21 cellular contexts compared by ENCODE assay signal in genomic region chr5:141298376-141298775, GRCh38. TPM values are rescaled to one million over a fixed set of nuclear protein-coding genes. Genes with fewer than 3 reads are reported as not detected.
DNase-seq lines count a peak whose midpoint lies in the region; ATAC-seq, FAIRE-seq and TF ChIP-seq lines count a peak whose summit lies in the region.
"Had no signal": no experiment of that assay in that cellular context is flagged by ENCODE, and none has a peak within 500 bp of the region (broad histone marks: within the 10 kb centered on the region; RNA-seq: fewer than 3 reads in every experiment).

No MANE protein-coding gene starts in this region.

- peak; percentile 55 for DNase-seq in CMK (ENCODE audit: low read depth)
- peak; percentile 31 for DNase-seq in OCI-M2 (lab: John Stamatoyannopoulos, UW; ENCODE audit: unreplicated experiment)
- no peak for DNase-seq in astrocyte (ENCODE audit: low read depth)
- no peak for DNase-seq in HPDE6-E6E7 (ENCODE audit: extremely low spot score)
- DNase-seq in SK-N-SH, result no peak
- DNase-seq: ACHN; C1 segment of cervical spinal cord; Caco-2; CD4-positive, alpha-beta memory T cell; DND-41; GDM1; IMR-90 had no signal

- H3K36me3 ChIP-seq in astrocyte (ENCODE audit: insufficient read depth, low read length) (no peaks in the 10 kb centered on the region), mesodermal cell (ENCODE audit: control insufficient read depth, insufficient read depth, low read length) (no peaks in the 10 kb centered on the region), SK-N-SH (replicated peaks in 1 of 2; ENCODE audit: control insufficient read depth in 1 of 2, insufficient read depth in 2 of 2, low read length in 1 of 2) (peaks cover 0 to 4% of the 10 kb centered on the region in 2 experiments)
- H3K36me3 ChIP-seq: HAP-1 had no signal

- FAIRE-seq in astrocyte (lab: Jason Lieb, UNC), result no peak
- FAIRE-seq: GM12892, GM19239, H1 had no signal

- no peak for TF ChIP-seq RAD21 in SK-N-SH (IDR thresholded peaks at IDR 0.05; ENCODE audit: low read length)

- H3K4me1 Mint-ChIP-seq in astrocyte (ENCODE audit: low read depth, unreplicated experiment), result peaks cover 10% of the 10 kb centered on the region
- H3K4me1 Mint-ChIP-seq: CD4-positive, alpha-beta memory T cell had no signal

- CTCF ChIA-PET in SK-N-SH (lab: Yijun Ruan, JAX), result interaction anchor here (1.2 to 1.5 kb wide), 2 partner anchors 22 to 26 kb away, joined by 3 read pairs; partner anchors contain the start of gene TAF7

- no peaks in the 10 kb centered on the region for H3F3A ChIP-seq in SK-N-SH (replicated peaks; ENCODE audit: insufficient read depth)

- peak overlapping the region; percentile 9 for H3K27ac Mint-ChIP-seq in astrocyte (ENCODE audit: unreplicated experiment)
- H3K27ac Mint-ChIP-seq: CD4-positive, alpha-beta memory T cell had no signal

- ATAC-seq in GM18868 (IDR thresholded peaks at IDR 0.05; ENCODE audit: unreplicated experiment) (no peak), HG02678 (IDR thresholded peaks at IDR 0.05; ENCODE audit: unreplicated experiment) (no peak)

- POLR2A ChIA-PET in SK-N-SH (lab: Yijun Ruan, JAX), result no interaction called here

- H3K4me3 ChIP-seq in astrocyte (ENCODE audit: insufficient read depth, low read depth, low read length) (no peak overlapping the region), mesodermal cell (ENCODE audit: extremely low read depth, insufficient read depth, low read length, poor library complexity, severe bottlenecking) (no peak overlapping the region), SK-N-SH (ENCODE audit: low read depth in 2 of 2, low read length in 1 of 2) (no peak overlapping the region)
- H3K4me3 ChIP-seq: HAP-1 had no signal

- H3K4me3 Mint-ChIP-seq in astrocyte (ENCODE audit: unreplicated experiment), result peak overlapping the region; percentile 3

- WGBS in mesodermal cell (ENCODE audit: insufficient coverage in 2 of 2), 2 experiments, result 93 to 95% methylated on average over 3 to 4 of the region's 4 CpGs
- WGBS in SK-N-SH (ENCODE audit: low lambda C conversion rate), result 26% methylated on average over 4 of the region's 4 CpGs

- H3K27me3 ChIP-seq in astrocyte (ENCODE audit: insufficient read depth, low read length) (no peaks in the 10 kb centered on the region), SK-N-SH (ENCODE audit: insufficient read depth) (no peaks in the 10 kb centered on the region)

- no peak overlapping the region for H3K9ac ChIP-seq in astrocyte (ENCODE audit: low read length)
- H3K9ac ChIP-seq in SK-N-SH, result no peak overlapping the region

- no peaks in the 10 kb centered on the region for H3K79me2 ChIP-seq in astrocyte (ENCODE audit: insufficient read depth, low read length)
- peaks cover 10% of the 10 kb centered on the region; the same call in 1 of the 2 replicates for H3K79me2 ChIP-seq in SK-N-SH (ENCODE audit: insufficient read depth)

- H3K4me1 ChIP-seq in astrocyte (ENCODE audit: insufficient read depth, low read length) (no peaks in the 10 kb centered on the region), mesodermal cell (ENCODE audit: control insufficient read depth, insufficient read depth, low read length, poor library complexity, severe bottlenecking) (no peaks in the 10 kb centered on the region), SK-N-SH (ENCODE audit: control insufficient read depth in 1 of 2, insufficient read depth in 2 of 2, low read depth in 1 of 2, low read length in 1 of 2) (no peaks in the 10 kb centered on the region)
- H3K4me1 ChIP-seq: Caco-2, HAP-1 had no signal

- H4K20me1 ChIP-seq in astrocyte (ENCODE audit: insufficient read depth, low read length), result no peaks in the 10 kb centered on the region
- H4K20me1 ChIP-seq in SK-N-SH (ENCODE audit: insufficient read depth), result no peaks in the 10 kb centered on the region

- H3K27ac ChIP-seq in astrocyte (ENCODE audit: low read depth, low read length), result no peak overlapping the region
- H3K27ac ChIP-seq in mesodermal cell (ENCODE audit: low read depth, low read length, severe bottlenecking), result peak overlapping the region; percentile 25
- no peak overlapping the region for H3K27ac ChIP-seq in SK-N-SH (ENCODE audit: low read depth in 2 of 2, low read length in 1 of 2)
- H3K27ac ChIP-seq: HL-60 had no signal

- no peaks in the 10 kb centered on the region for H3K27me3 Mint-ChIP-seq in astrocyte (ENCODE audit: low read depth, unreplicated experiment)
- H3K27me3 Mint-ChIP-seq: CD4-positive, alpha-beta memory T cell had no signal

- H3K9me2 ChIP-seq in SK-N-SH, result no peaks in the 10 kb centered on the region

- H3K4me2 ChIP-seq in astrocyte (ENCODE audit: low read length) (no peak overlapping the region), SK-N-SH (no peak overlapping the region)

- H2AFZ ChIP-seq in astrocyte (ENCODE audit: low read depth, low read length) (no peak overlapping the region), SK-N-SH (ENCODE audit: low read depth) (no peak overlapping the region)

- no peak for TF ChIP-seq EP300 in SK-N-SH (IDR thresholded peaks at IDR 0.05; ENCODE audit: borderline replicate concordance in 1 of 2, low read depth in 1 of 2, low read length in 1 of 2)

- H3K9me3 ChIP-seq in astrocyte (ENCODE audit: insufficient read depth, low read depth, low read length) (peaks cover 8% of the 10 kb centered on the region), mesodermal cell (ENCODE audit: control insufficient read depth, low read length) (peaks cover 11% of the 10 kb centered on the region), SK-N-SH (no peaks in the 10 kb centered on the region; the same call in 1 of the 2 replicates)
- H3K9me3 ChIP-seq: Caco-2, HAP-1 had no signal

- peaks cover 21% of the 10 kb centered on the region for H3K36me3 Mint-ChIP-seq in astrocyte (ENCODE audit: low read depth, unreplicated experiment)

- TF ChIP-seq CTCF in astrocyte (IDR thresholded peaks at IDR 0.05; ENCODE audit: insufficient read depth, low read depth, low read length), result no peak
- no peak for TF ChIP-seq CTCF in SK-N-SH (IDR thresholded peaks at IDR 0.05)

- H3K9me3 Mint-ChIP-seq in astrocyte (ENCODE audit: unreplicated experiment), result peaks cover 32% of the 10 kb centered on the region

TF ChIP-seq in SK-N-SH, 30 proteins besides CTCF, POLR2A, EP300 and RAD21:
- no peak for TF ChIP-seq CHD2 (IDR thresholded peaks at IDR 0.05; ENCODE audit: low read length, partially characterized antibody)
- no peak for TF ChIP-seq RXRA (IDR thresholded peaks at IDR 0.05; ENCODE audit: borderline replicate concordance, low read depth)
- no peak for TF ChIP-seq TCF12 (IDR thresholded peaks at IDR 0.05)
- no peak for TF ChIP-seq USF1 (IDR thresholded peaks at IDR 0.05; ENCODE audit: borderline replicate concordance, low read depth)
- no peak for TF ChIP-seq PBX3 (IDR thresholded peaks at IDR 0.05)
- no peak for TF ChIP-seq RCOR1 (IDR thresholded peaks at IDR 0.05; ENCODE audit: low read length)
- TF ChIP-seq EZH2phosphoT487 (IDR thresholded peaks at IDR 0.05; ENCODE audit: borderline replicate concordance, low read depth), result no peak

RNA-seq across cellular contexts. Expression of gene SLC25A2, which starts 5.5 kb away (rescaled TPM):
- total RNA-seq in astrocyte, result 0.19 and 0.25 TPM in 2 replicates
- polyA plus RNA-seq in mesodermal cell (2013, experiment 1 of 2), result not detected
- not detected for polyA plus RNA-seq in mesodermal cell (2013, experiment 2 of 2)
- not detected in 2 replicates for polyA plus RNA-seq in SK-N-SH (2012; rRNA removed)
- polyA plus RNA-seq in SK-N-SH (2012; cell fraction: cytosol; rRNA removed), result not detected in 2 replicates
- 0.18 and 0.39 TPM in 2 replicates for polyA plus RNA-seq in SK-N-SH (2012; cell fraction: nucleus; rRNA removed)
- total RNA-seq: A172, H1, IMR-90 had no signal
- polyA plus RNA-seq: CD4-positive, alpha-beta memory T cell; H1; IMR-90 had no signal

RNA-seq across cellular contexts. Expression of gene TAF7, which starts 22.2 kb away (rescaled TPM):
- total RNA-seq in astrocyte, result 95.1 and 102 TPM in 2 replicates
- 121 TPM for polyA plus RNA-seq in mesodermal cell (2013, experiment 1 of 2)
- 127 TPM for polyA plus RNA-seq in mesodermal cell (2013, experiment 2 of 2)
- 30.6 and 38.7 TPM in 2 replicates for polyA plus RNA-seq in SK-N-SH (2012; rRNA removed)
- 52.1 and 69.0 TPM in 2 replicates for polyA plus RNA-seq in SK-N-SH (2012; cell fraction: cytosol; rRNA removed)
- 18.8 and 28.6 TPM in 2 replicates for polyA plus RNA-seq in SK-N-SH (2012; cell fraction: nucleus; rRNA removed)

RNA-seq across cellular contexts. Expression of gene PCDHGA1, which starts 31.9 kb away (rescaled TPM):
- total RNA-seq in astrocyte, result 0.17 and 0.27 TPM in 2 replicates
- 0.59 TPM for polyA plus RNA-seq in mesodermal cell (2013, experiment 1 of 2)
- 0.25 TPM for polyA plus RNA-seq in mesodermal cell (2013, experiment 2 of 2)
- polyA plus RNA-seq in SK-N-SH (2012; rRNA removed), result 1.2 and 1.6 TPM in 2 replicates
- polyA plus RNA-seq in SK-N-SH (2012; cell fraction: cytosol; rRNA removed), result 0.88 and 1.1 TPM in 2 replicates
- polyA plus RNA-seq in SK-N-SH (2012; cell fraction: nucleus; rRNA removed), result 2.2 and 2.5 TPM in 2 replicates
- polyA plus RNA-seq: CD4-positive, alpha-beta memory T cell had no signal

RNA-seq across cellular contexts. Expression of gene PCDHGA2, which starts 40.2 kb away (rescaled TPM):
- total RNA-seq in astrocyte, result 0.14 and 0.17 TPM in 2 replicates
- polyA plus RNA-seq in mesodermal cell (2013, experiment 1 of 2), result 0.29 TPM
- 0.40 TPM for polyA plus RNA-seq in mesodermal cell (2013, experiment 2 of 2)
- polyA plus RNA-seq in SK-N-SH (2012; rRNA removed), result 1.4 and 1.5 TPM in 2 replicates
- polyA plus RNA-seq in SK-N-SH (2012; cell fraction: cytosol; rRNA removed), result 0.76 and 0.96 TPM in 2 replicates
- polyA plus RNA-seq in SK-N-SH (2012; cell fraction: nucleus; rRNA removed), result 2.7 and 2.9 TPM in 2 replicates
- polyA plus RNA-seq: CD4-positive, alpha-beta memory T cell had no signal

RNA-seq across cellular contexts. Expression of gene PCDHGA3, which starts 45.3 kb away (rescaled TPM):
- 0.14 and 0.17 TPM in 2 replicates for total RNA-seq in astrocyte
- polyA plus RNA-seq in mesodermal cell (2013, experiment 1 of 2), result 2.8 TPM
- polyA plus RNA-seq in mesodermal cell (2013, experiment 2 of 2), result 2.6 TPM
- 0.33 and 0.45 TPM in 2 replicates for polyA plus RNA-seq in SK-N-SH (2012; rRNA removed)
- 0.23 and 0.29 TPM in 2 replicates for polyA plus RNA-seq in SK-N-SH (2012; cell fraction: cytosol; rRNA removed)
- 1.1 and 1.5 TPM in 2 replicates for polyA plus RNA-seq in SK-N-SH (2012; cell fraction: nucleus; rRNA removed)
- total RNA-seq: A172 had no signal

Comparison
In these comparisons a context has a peak if more than half of its experiments do, and no peak if none do; other contexts are left out.
1. DNase-seq: peak in CMK (single experiment) and OCI-M2 (single experiment); none in astrocyte (single experiment), HPDE6-E6E7 (single experiment) and SK-N-SH (single experiment).